Comparison of ENCODE assay signal across 8 cellular contexts in genomic region chr5:16738393-16738792, GRCh38.
DNase-seq lines count a peak whose midpoint lies in the region; ATAC-seq and TF ChIP-seq lines count a peak whose summit lies in the region.
"Not testable (repeated sequence)": the region's sequence is repeated elsewhere in the genome, so short reads cannot be mapped to it uniquely, and the experiment has no call there.

No MANE protein-coding gene starts in this region.

- H3K9ac ChIP-seq in BLaER1; HCT116 (ENCODE audit: low read length); mammary epithelial cell (ENCODE audit: insufficient read depth, low read length): not testable (repeated sequence)
- peak overlapping the region; percentile 72 for H3K9ac ChIP-seq in iPS-18a (ENCODE audit: low read length)

- TF ChIP-seq CTCF in HCT116 (IDR thresholded peaks at IDR 0.05 in 2 of 3, conservative IDR thresholded peaks at IDR 0.05 in 1 of 3; ENCODE audit: borderline replicate concordance in 1 of 3, insufficient read depth in 1 of 3, low read depth in 2 of 3, low read length in 2 of 3); Peyer's patch (IDR thresholded peaks at IDR 0.05); mammary epithelial cell (conservative IDR thresholded peaks at IDR 0.05 in 1 of 2, IDR thresholded peaks at IDR 0.05 in 1 of 2; ENCODE audit: extremely low read depth in 1 of 2, insufficient read depth in 1 of 2, low read depth in 1 of 2, low read length in 2 of 2); endothelial cell (IDR thresholded peaks at IDR 0.05; ENCODE audit: unreplicated experiment); nephron progenitor cell (IDR thresholded peaks at IDR 0.05); suprapubic skin (IDR thresholded peaks at IDR 0.05): not testable (repeated sequence)

- not testable (repeated sequence) for H3K27me3 ChIP-seq in BLaER1; HCT116 (ENCODE audit: insufficient read depth, low read length); Peyer's patch; mammary epithelial cell (ENCODE audit: insufficient read depth, low read length); iPS-18a (ENCODE audit: control insufficient read depth, insufficient read depth, low read length); suprapubic skin

- CTCF ChIA-PET in HCT116 (lab: Charles Lee); mammary epithelial cell (lab: Charles Lee; ENCODE audit: low non-redundant PET): not testable (repeated sequence)

- H3K9me3 ChIP-seq in BLaER1; HCT116 (ENCODE audit: control insufficient read depth in 1 of 2, insufficient read depth in 1 of 2, low read depth in 1 of 2, low read length in 2 of 2); Peyer's patch; mammary epithelial cell (replicated peaks; ENCODE audit: insufficient read depth, low read length); iPS-18a (ENCODE audit: control insufficient read depth, low read depth, low read length); suprapubic skin: not testable (repeated sequence)

- not testable (repeated sequence) for BruUV-seq in HCT116 (replicated peaks; lab: Mats Ljungman, UMichigan); mammary epithelial cell (replicated peaks; lab: Mats Ljungman, UMichigan)

- dilution Hi-C loops in mammary epithelial cell (cut with HindIII; ENCODE audit: low sequenced_read_pairs) = not testable (repeated sequence)

- in situ Hi-C loops in mammary epithelial cell (cut with MboI; ENCODE audit: low sequenced_read_pairs in 2 of 2) = not testable (repeated sequence)

- RAD21 ChIA-PET in HCT116 (lab: Charles Lee; ENCODE audit: low non-redundant PET in 1 of 2, low total read pairs in 2 of 2, uncharacterized antibody in 2 of 2, unreplicated experiment in 2 of 2) = not testable (repeated sequence)

- H4K20me1 ChIP-seq in BLaER1; HCT116 (ENCODE audit: insufficient read depth); mammary epithelial cell (ENCODE audit: insufficient read depth, low read length): not testable (repeated sequence)

- H3K4me3 Mint-ChIP-seq in endothelial cell (ENCODE audit: unreplicated experiment) = peak overlapping the region; percentile 65
- H3K4me3 Mint-ChIP-seq in nephron progenitor cell = peak overlapping the region; percentile 18

- DNase-seq in HCT116 (ENCODE audit: low read depth, low spot score); Peyer's patch; endothelial cell (ENCODE audit: low spot score); nephron progenitor cell; suprapubic skin (ENCODE audit: low spot score in 2 of 2): not testable (repeated sequence)
- peak; percentile 29 for DNase-seq in mammary epithelial cell

- POLR2A ChIA-PET in HCT116 (lab: Charles Lee) = not testable (repeated sequence)

- intact Hi-C loops in HCT116 (cut with micrococcal nuclease); mammary epithelial cell (cut with micrococcal nuclease): not testable (repeated sequence)

- H3K9me2 ChIP-seq in HCT116 (ENCODE audit: insufficient read depth) = not testable (repeated sequence)

- not testable (repeated sequence) for TF ChIP-seq EP300 in suprapubic skin (IDR thresholded peaks at IDR 0.05)

- peaks cover 34% of the 10 kb centered on the region for H3K27me3 Mint-ChIP-seq in endothelial cell (ENCODE audit: unreplicated experiment)
- H3K27me3 Mint-ChIP-seq in nephron progenitor cell (ENCODE audit: low read depth, poor library complexity) = not testable (repeated sequence)

- not testable (repeated sequence) for H3K4me3 ChIP-seq in BLaER1; HCT116 (replicated peaks in 1 of 2; ENCODE audit: low read depth in 1 of 2, low read length in 2 of 2); Peyer's patch; mammary epithelial cell (replicated peaks in 1 of 3; ENCODE audit: insufficient read depth in 1 of 3, low read depth in 2 of 3, low read length in 3 of 3); suprapubic skin
- H3K4me3 ChIP-seq in iPS-18a (ENCODE audit: low read length) = peak overlapping the region; percentile 78

- WGBS in mammary epithelial cell (ENCODE audit: low coverage, missing lambda C conversion rate) = 75% methylated on average over 3 of the region's 5 CpGs
- WGBS in suprapubic skin = 77% methylated on average over 5 of the region's 5 CpGs

- H3K4me2 ChIP-seq in BLaER1 = peak overlapping the region; percentile 50
- H3K4me2 ChIP-seq in HCT116 (ENCODE audit: low read length); mammary epithelial cell (ENCODE audit: insufficient read depth, low read depth, low read length): not testable (repeated sequence)

- H3K9me3 Mint-ChIP-seq in endothelial cell (ENCODE audit: unreplicated experiment); nephron progenitor cell: not testable (repeated sequence)

- peak; percentile 14; the same call in 1 of the 2 replicates for ATAC-seq in HCT116

- not testable (repeated sequence) for TF ChIP-seq RAD21 in HCT116 (IDR thresholded peaks at IDR 0.05; ENCODE audit: low read depth)

- TF ChIP-seq POLR2A in HCT116 (IDR thresholded peaks at IDR 0.05; ENCODE audit: borderline replicate concordance, extremely low read depth, insufficient read depth, insufficient read length); Peyer's patch (IDR thresholded peaks at IDR 0.05); suprapubic skin (IDR thresholded peaks at IDR 0.05): not testable (repeated sequence)

- H3K27ac Mint-ChIP-seq in endothelial cell (ENCODE audit: unreplicated experiment) = peak overlapping the region; percentile 87
- peak overlapping the region; percentile 24 for H3K27ac Mint-ChIP-seq in nephron progenitor cell

- H3K79me2 ChIP-seq in HCT116 (ENCODE audit: insufficient read depth, low read length) = not testable (repeated sequence)
- peaks cover 35% of the 10 kb centered on the region for H3K79me2 ChIP-seq in mammary epithelial cell (ENCODE audit: insufficient read depth, low read length)

- not testable (repeated sequence) for H3K27ac ChIP-seq in BLaER1; HCT116 (ENCODE audit: low read depth, low read length); mammary epithelial cell (ENCODE audit: insufficient read depth, low read depth, low read length)
- H3K27ac ChIP-seq in Peyer's patch (peak overlapping the region in 3 of 4 donors; percentile 3 to 69 (median 50)), iPS-18a (ENCODE audit: low read length) (peak overlapping the region; percentile 65), suprapubic skin (peak overlapping the region; percentile 27)

- H3K36me3 Mint-ChIP-seq in endothelial cell (ENCODE audit: low read depth, unreplicated experiment) (peaks cover 44% of the 10 kb centered on the region), nephron progenitor cell (ENCODE audit: low read depth) (peaks cover 25% of the 10 kb centered on the region)

- H3K4me1 Mint-ChIP-seq in endothelial cell (ENCODE audit: unreplicated experiment) (peaks cover 81% of the 10 kb centered on the region), nephron progenitor cell (peaks cover 92% of the 10 kb centered on the region)

- H3K36me3 ChIP-seq in BLaER1; HCT116 (ENCODE audit: control insufficient read depth in 1 of 2, insufficient read depth in 2 of 2, low read length in 2 of 2); Peyer's patch; mammary epithelial cell (ENCODE audit: insufficient read depth, low read length); iPS-18a (ENCODE audit: control insufficient read depth, low read depth, low read length); suprapubic skin: not testable (repeated sequence)

- peaks cover 32% of the 10 kb centered on the region for H3K4me1 ChIP-seq in BLaER1
- peaks cover 9 to 15% of the 10 kb centered on the region in 2 experiments; a peak in 2 of 4 replicates for H3K4me1 ChIP-seq in HCT116 (ENCODE audit: control insufficient read depth in 1 of 2, insufficient read depth in 2 of 2, low read length in 2 of 2)
- peaks cover 0 to 27% (median 0%) of the 10 kb centered on the region in 4 donors for H3K4me1 ChIP-seq in Peyer's patch
- peaks cover 49% of the 10 kb centered on the region for H3K4me1 ChIP-seq in mammary epithelial cell (ENCODE audit: insufficient read depth, low read length)
- peaks cover 39% of the 10 kb centered on the region for H3K4me1 ChIP-seq in iPS-18a (ENCODE audit: control insufficient read depth, low read depth, low read length)
- H3K4me1 ChIP-seq in suprapubic skin = peaks cover 30% of the 10 kb centered on the region

- not testable (repeated sequence) for H2AFZ ChIP-seq in HCT116 (ENCODE audit: low read depth, low read length, poor library complexity, severe bottlenecking); mammary epithelial cell (ENCODE audit: low read depth, low read length)
